In genomic region chr11:123865293-123865692, GRCh38 we compare ENCODE assay signal across 6 cellular contexts. TPM values are rescaled to one million over a fixed set of nuclear protein-coding genes. Genes with fewer than 3 reads are reported as not detected.
"Had no signal": no experiment of that assay in that cellular context is flagged by ENCODE, and none has a peak within 500 bp of the region (broad histone marks: within the 10 kb centered on the region; RNA-seq: fewer than 3 reads in every experiment).

No MANE protein-coding gene starts in this region.

RNA-seq across cellular contexts. Expression of gene TMEM225, which starts 20.2 kb away (rescaled TPM):
- total RNA-seq: GM23248, H1, HepG2, HFFc6, HT1080 had no signal
- polyA plus RNA-seq: GM23248, H1, HepG2, IgD-negative memory B cell had no signal

RNA-seq across cellular contexts. Expression of gene OR8D4, which starts 36.7 kb away (rescaled TPM):
- total RNA-seq: GM23248, H1, HepG2, HFFc6, HT1080 had no signal
- polyA plus RNA-seq: GM23248, H1, HepG2, IgD-negative memory B cell had no signal

RNA-seq across cellular contexts. Expression of gene OR6M1, which starts 59.1 kb away (rescaled TPM):
- total RNA-seq: GM23248, H1, HepG2, HFFc6, HT1080 had no signal
- polyA plus RNA-seq: GM23248, H1, HepG2, IgD-negative memory B cell had no signal
